ENCODE assay signal across 16 cellular contexts in the genomic region with DNA sequence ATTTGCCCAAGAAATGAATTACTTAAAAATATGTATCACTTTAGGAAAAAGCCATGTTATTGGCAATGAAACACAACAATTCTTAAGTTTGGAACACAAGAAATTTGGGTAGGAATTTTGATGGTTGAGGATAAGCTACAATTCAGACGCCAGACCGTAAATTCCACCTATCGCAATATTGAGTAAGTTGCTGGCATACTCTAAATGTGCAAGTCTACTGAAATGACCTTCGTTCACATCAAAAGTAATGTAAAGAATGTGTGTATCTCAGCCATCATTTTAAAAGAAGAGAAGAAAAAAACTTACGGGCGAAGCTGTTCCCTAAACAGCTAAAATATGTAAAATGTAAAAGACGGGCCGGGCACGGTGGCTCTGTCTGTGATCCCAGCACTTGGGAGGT. TPM values are rescaled to one million over a fixed set of nuclear protein-coding genes. Genes with fewer than 3 reads are reported as not detected.
DNase-seq lines count a peak whose midpoint lies in the region; ATAC-seq and TF ChIP-seq lines count a peak whose summit lies in the region.
"Had no signal": no experiment of that assay in that cellular context is flagged by ENCODE, and none has a peak within 500 bp of the region (broad histone marks: within the 10 kb centered on the region; RNA-seq: fewer than 3 reads in every experiment).

No MANE protein-coding gene starts in this region.

- H3K4me1 ChIP-seq in endodermal cell (ENCODE audit: control insufficient read depth, insufficient read depth, low read length) (peaks cover 8% of the 10 kb centered on the region), psoas muscle (peaks cover 70% of the 10 kb centered on the region), esophagus muscularis mucosa (peaks cover 30 to 79% (median 69%) of the 10 kb centered on the region in 4 donors), transverse colon (peaks cover 7 to 62% (median 21%) of the 10 kb centered on the region in 4 donors)

- H3K27ac ChIP-seq in endodermal cell (ENCODE audit: low read depth, low read length) (no peak overlapping the region), psoas muscle (peak overlapping the region; percentile 87), esophagus muscularis mucosa (replicated peaks in 1 of 4) (no peak overlapping the region), transverse colon (no peak overlapping the region)

- H3K36me3 ChIP-seq in endodermal cell (ENCODE audit: control insufficient read depth, insufficient read depth, low read length): peaks cover 16% of the 10 kb centered on the region
- peaks cover 0 to 7% of the 10 kb centered on the region in 2 donors for H3K36me3 ChIP-seq in psoas muscle (ENCODE audit: insufficient read depth in 1 of 2, low read depth in 1 of 2)
- no peaks in the 10 kb centered on the region for H3K36me3 ChIP-seq in esophagus muscularis mucosa
- no peaks in the 10 kb centered on the region for H3K36me3 ChIP-seq in transverse colon
- H3K36me3 ChIP-seq: ovary had no signal

- no peak for TF ChIP-seq CTCF in endodermal cell (conservative IDR thresholded peaks at IDR 0.05)
- TF ChIP-seq CTCF in psoas muscle (IDR thresholded peaks at IDR 0.05): no peak
- no peak for TF ChIP-seq CTCF in esophagus muscularis mucosa (IDR thresholded peaks at IDR 0.05)
- no peak for TF ChIP-seq CTCF in transverse colon (IDR thresholded peaks at IDR 0.05)

- no peak overlapping the region for H3K4me3 ChIP-seq in endodermal cell (ENCODE audit: low read length)
- H3K4me3 ChIP-seq in psoas muscle: no peak overlapping the region
- no peak overlapping the region for H3K4me3 ChIP-seq in esophagus muscularis mucosa
- no peak overlapping the region for H3K4me3 ChIP-seq in transverse colon
- H3K4me3 ChIP-seq: HAP-1, ovary had no signal

- H3K9me3 ChIP-seq in endodermal cell (ENCODE audit: control insufficient read depth, low read length): no peaks in the 10 kb centered on the region
- H3K9me3 ChIP-seq in psoas muscle: no peaks in the 10 kb centered on the region
- no peaks in the 10 kb centered on the region for H3K9me3 ChIP-seq in esophagus muscularis mucosa
- no peaks in the 10 kb centered on the region for H3K9me3 ChIP-seq in transverse colon
- H3K9me3 ChIP-seq: HAP-1, ovary had no signal

- TF ChIP-seq POLR2A in esophagus muscularis mucosa (IDR thresholded peaks at IDR 0.05; ENCODE audit: low read depth) (no peak), transverse colon (IDR thresholded peaks at IDR 0.05) (no peak)

- TF ChIP-seq EP300 in esophagus muscularis mucosa (IDR thresholded peaks at IDR 0.05) (no peak), transverse colon (IDR thresholded peaks at IDR 0.05; ENCODE audit: low read depth) (no peak)

- H3K36me3 Mint-ChIP-seq in activated CD4-positive, alpha-beta T cell treated with anti-CD3 and anti-CD28 coated beads, Interleukin-2, amount 10 ng/mL, durations not matched to agents 24 days and 14 days (ENCODE audit: low read depth): peaks cover 15% of the 10 kb centered on the region
- peaks cover 21% of the 10 kb centered on the region for H3K36me3 Mint-ChIP-seq in endodermal cell (ENCODE audit: low read depth)

- peak overlapping the region; percentile 10 for H3K27ac Mint-ChIP-seq in activated CD4-positive, alpha-beta T cell treated with anti-CD3 and anti-CD28 coated beads, Interleukin-2, amount 10 ng/mL, durations not matched to agents 24 days and 14 days
- peak overlapping the region; percentile 81 for H3K27ac Mint-ChIP-seq in endodermal cell

- no peaks in the 10 kb centered on the region for H3K9me3 Mint-ChIP-seq in activated CD4-positive, alpha-beta T cell treated with anti-CD3 and anti-CD28 coated beads, Interleukin-2, amount 10 ng/mL, durations not matched to agents 24 days and 14 days
- H3K9me3 Mint-ChIP-seq in endodermal cell: no peaks in the 10 kb centered on the region
- H3K9me3 Mint-ChIP-seq: activated B cell treated with CpG ODN at 0.5 μM for 24 hours; CD4-positive, alpha-beta memory T cell had no signal

- no peak for ATAC-seq in psoas muscle

- H3K9ac ChIP-seq in endodermal cell (ENCODE audit: extremely low read depth, low read length, poor library complexity, severe bottlenecking): no peak overlapping the region

- no peak for DNase-seq in activated CD4-positive, alpha-beta T cell treated with anti-CD3 and anti-CD28 coated beads, Interleukin-2, amount 10 ng/mL, durations not matched to agents 24 days and 14 days
- DNase-seq in activated CD4-positive, alpha-beta T cell treated with anti-CD3 and anti-CD28 coated beads for 48 hours: no peak
- peak; percentile 13 for DNase-seq in HuH-7 (ENCODE audit: low spot score)
- DNase-seq in endodermal cell: no peak
- DNase-seq in psoas muscle: no peak
- DNase-seq in esophagus muscularis mucosa (ENCODE audit: extremely low spot score): no peak
- DNase-seq in transverse colon: no peak
- DNase-seq in COLO829 (ENCODE audit: low spot score): no peak
- DNase-seq: activated B cell treated with CpG ODN at 0.5 μM for 24 hours; activated CD8-positive, alpha-beta memory T cell treated with anti-CD3 and anti-CD28 coated beads for 24 hours; amygdala; CD4-positive, alpha-beta memory T cell; NCI-H1105; NCI-H748 treated with DMSO at 0.1 percent for 48 hours; ovary had no signal

- no peaks in the 10 kb centered on the region for H3K27me3 Mint-ChIP-seq in activated CD4-positive, alpha-beta T cell treated with anti-CD3 and anti-CD28 coated beads, Interleukin-2, amount 10 ng/mL, durations not matched to agents 24 days and 14 days
- H3K27me3 Mint-ChIP-seq in endodermal cell (ENCODE audit: insufficient read depth): no peaks in the 10 kb centered on the region
- H3K27me3 Mint-ChIP-seq: activated B cell treated with CpG ODN at 0.5 μM for 24 hours; CD4-positive, alpha-beta memory T cell had no signal

- intact Hi-C loops in activated CD4-positive, alpha-beta T cell treated with anti-CD3 and anti-CD28 coated beads, Interleukin-2, amount 10 ng/mL, durations not matched to agents 24 days and 14 days (cut with micrococcal nuclease): no loop called here
- intact Hi-C loops in psoas muscle (cut with DNase I): no loop called here
- intact Hi-C loops in esophagus muscularis mucosa (cut with DNase I): no loop called here
- intact Hi-C loops in transverse colon (cut with DNase I; ENCODE audit: low total_unique reads): no loop called here

- no peak overlapping the region for H3K4me3 Mint-ChIP-seq in activated CD4-positive, alpha-beta T cell treated with anti-CD3 and anti-CD28 coated beads, Interleukin-2, amount 10 ng/mL, durations not matched to agents 24 days and 14 days
- H3K4me3 Mint-ChIP-seq in endodermal cell: no peak overlapping the region
- H3K4me3 Mint-ChIP-seq: activated B cell treated with CpG ODN at 0.5 μM for 24 hours had no signal

- 95 to 97% methylated on average over 8 to 9 of the region's 9 CpGs for WGBS in endodermal cell (ENCODE audit: insufficient coverage in 1 of 2, insufficient read length in 1 of 2), 2 experiments
- WGBS in psoas muscle, 3 donors: 57 to 78% (median 60%) methylated on average over 9 of the region's 9 CpGs
- WGBS in esophagus muscularis mucosa: 96% methylated on average over 9 of the region's 9 CpGs
- 88 to 98% methylated on average over 9 of the region's 9 CpGs for WGBS in transverse colon (ENCODE audit: low coverage in 1 of 2), 2 donors

- H3K4me1 Mint-ChIP-seq in activated CD4-positive, alpha-beta T cell treated with anti-CD3 and anti-CD28 coated beads, Interleukin-2, amount 10 ng/mL, durations not matched to agents 24 days and 14 days: peaks cover 31% of the 10 kb centered on the region
- peaks cover 22% of the 10 kb centered on the region for H3K4me1 Mint-ChIP-seq in endodermal cell

- in situ Hi-C loops in transverse colon (cut with MboI; ENCODE audit: low pct_ligation_motif_present in 1 of 4, low pct_unique_long_range_greater_than_20kb in 1 of 4, low sequenced_read_pairs in 3 of 4): no loop called here

- H3K27me3 ChIP-seq in endodermal cell (ENCODE audit: control insufficient read depth, insufficient read depth, low read length, poor library complexity, severe bottlenecking): no peaks in the 10 kb centered on the region
- H3K27me3 ChIP-seq in psoas muscle (ENCODE audit: insufficient read depth in 3 of 3, low read length in 2 of 3): no peaks in the 10 kb centered on the region
- no peaks in the 10 kb centered on the region for H3K27me3 ChIP-seq in esophagus muscularis mucosa
- H3K27me3 ChIP-seq in transverse colon: no peaks in the 10 kb centered on the region
- H3K27me3 ChIP-seq: ovary had no signal

RNA-seq across cellular contexts. Expression of a gene that starts 33.4 kb away (rescaled TPM):
- total RNA-seq in activated CD4-positive, alpha-beta T cell treated with anti-CD3 and anti-CD28 coated beads, Interleukin-2, amount 10 ng/mL, durations not matched to agents 24 days and 14 days: 74.8 and 77.3 TPM in 2 replicates
- total RNA-seq in endodermal cell (100 to 1,000 TPM in 1 of 2 donors, 10 to 100 TPM in 1; 85.5 to 104 TPM), psoas muscle (100 to 1,000 TPM; 152 to 239 (median 175) TPM), esophagus muscularis mucosa (10 to 100 TPM; 53.7 to 84.3 (median 61.2) TPM), transverse colon (100 to 1,000 TPM in 1 of 4 donors, 10 to 100 TPM in 3; 41.6 to 104 (median 53.0) TPM)
- polyA plus RNA-seq in endodermal cell (2013, experiment 1 of 2): 79.2 TPM
- polyA plus RNA-seq in endodermal cell (2013, experiment 2 of 2): 71.8 TPM
- 100 to 1,000 TPM in 1 of 3 donors, 10 to 100 TPM in 2; 54.6 to 128 (median 73.0) TPM for polyA plus RNA-seq in psoas muscle
